Comparison of ENCODE assay signal across 18 cellular contexts in the genomic region with DNA sequence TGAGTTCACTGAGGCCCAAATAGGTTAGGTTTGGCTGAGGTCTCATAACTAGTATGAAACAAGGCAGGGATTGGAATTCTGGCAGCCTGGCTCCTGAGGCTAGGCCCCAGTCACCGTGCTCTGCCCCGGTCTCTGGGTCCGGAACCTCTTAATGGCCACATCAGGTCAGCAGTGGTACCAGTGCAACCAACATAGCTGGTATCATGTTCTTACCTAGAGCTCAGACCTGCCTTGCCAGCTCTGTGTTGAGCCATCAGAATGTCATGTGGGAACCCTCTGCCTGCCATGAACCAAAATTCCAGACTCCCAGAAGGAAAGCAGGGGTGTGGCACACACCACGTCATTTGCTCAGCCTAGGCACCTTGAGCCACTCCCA. TPM values are rescaled to one million over a fixed set of nuclear protein-coding genes. Genes with fewer than 3 reads are reported as not detected.
DNase-seq lines count a peak whose midpoint lies in the region; ATAC-seq and TF ChIP-seq lines count a peak whose summit lies in the region.
"Had no signal": no experiment of that assay in that cellular context is flagged by ENCODE, and none has a peak within 500 bp of the region (broad histone marks: within the 10 kb centered on the region; RNA-seq: fewer than 3 reads in every experiment).

No MANE protein-coding gene starts in this region.

- H3K4me3 Mint-ChIP-seq in nephron progenitor cell, result peak overlapping the region; percentile 92
- H3K4me3 Mint-ChIP-seq: dendritic cell treated with granulocyte-macrophage colony-stimulating factor and Interleukin-4, amounts not matched to agents 40 ng/mL and 50 ng/mL, for 4 days had no signal

- H4K20me1 ChIP-seq in BLaER1 treated with 17β-estradiol and CSF1 and Interleukin-3, amounts not matched to agents 10 nM and 100 nM, result peaks cover 0 to 55% (median 37%) of the 10 kb centered on the region in 11 experiments; a peak in 17 of 22 replicates
- no peaks in the 10 kb centered on the region for H4K20me1 ChIP-seq in mammary epithelial cell (ENCODE audit: insufficient read depth, low read length)

- CTCF ChIA-PET in mammary epithelial cell (lab: Charles Lee; ENCODE audit: low non-redundant PET), result interaction anchor here (0.6 kb wide), 1 partner anchor 26 kb away, joined by 3 read pairs; no protein-coding TSS in a partner anchor

- H3K4me2 ChIP-seq in BLaER1 treated with 17β-estradiol and CSF1 and Interleukin-3, amounts not matched to agents 10 nM and 100 nM, result peak overlapping the region in 9 of 11 experiments; percentile 92 to 98 (median 96); a peak in 7 of 22 replicates
- H3K4me2 ChIP-seq in mammary epithelial cell (ENCODE audit: insufficient read depth, low read depth, low read length), result peak overlapping the region; percentile 98

- TF ChIP-seq CTCF in mammary epithelial cell (conservative IDR thresholded peaks at IDR 0.05 in 1 of 2, IDR thresholded peaks at IDR 0.05 in 1 of 2; ENCODE audit: extremely low read depth in 1 of 2, insufficient read depth in 1 of 2, low read depth in 1 of 2, low read length in 2 of 2), result no peak
- no peak for TF ChIP-seq CTCF in nephron progenitor cell (IDR thresholded peaks at IDR 0.05)

- H3K9me3 Mint-ChIP-seq in nephron progenitor cell, result peaks cover 16% of the 10 kb centered on the region

- peaks cover 10% of the 10 kb centered on the region for H3K36me3 Mint-ChIP-seq in nephron progenitor cell (ENCODE audit: low read depth)

- WGBS in mammary epithelial cell (ENCODE audit: low coverage, missing lambda C conversion rate), result 0% methylated on average over 1 of the region's 4 CpGs

- H3K79me2 ChIP-seq in mammary epithelial cell (ENCODE audit: insufficient read depth, low read length), result peaks cover 46% of the 10 kb centered on the region

- H3K9me3 ChIP-seq in BLaER1 treated with 17β-estradiol and CSF1 and Interleukin-3, amounts not matched to agents 10 nM and 100 nM (replicated peaks in 1 of 11), result peaks cover 9 to 20% (median 17%) of the 10 kb centered on the region in 11 experiments
- no peaks in the 10 kb centered on the region for H3K9me3 ChIP-seq in mammary epithelial cell (replicated peaks; ENCODE audit: insufficient read depth, low read length)
- H3K9me3 ChIP-seq: prostate gland had no signal

- dilution Hi-C loops in mammary epithelial cell (cut with HindIII; ENCODE audit: low sequenced_read_pairs), result loop anchor here (5.0 kb wide), 1 partner anchor 35 kb away; no protein-coding TSS in a partner anchor

- in situ Hi-C loops in mammary epithelial cell (cut with MboI; ENCODE audit: low sequenced_read_pairs in 2 of 2), result no loop called here

- H3K4me1 Mint-ChIP-seq in nephron progenitor cell, result peaks cover 41% of the 10 kb centered on the region

- BruUV-seq in mammary epithelial cell (replicated peaks; lab: Mats Ljungman, UMichigan), result TSS peak; percentile 15

- H2AFZ ChIP-seq in mammary epithelial cell (ENCODE audit: low read depth, low read length), result peak overlapping the region; percentile 19

- intact Hi-C loops in mammary epithelial cell (cut with micrococcal nuclease), result loop anchor here (2.0 kb wide), 1 partner anchor 92 kb away; no protein-coding TSS in a partner anchor

- peaks cover 2% of the 10 kb centered on the region for H3K27me3 Mint-ChIP-seq in nephron progenitor cell (ENCODE audit: low read depth, poor library complexity)

- H3K4me1 ChIP-seq in BLaER1 treated with 17β-estradiol and CSF1 and Interleukin-3, amounts not matched to agents 10 nM and 100 nM, result peaks cover 32 to 59% (median 48%) of the 10 kb centered on the region in 10 experiments
- H3K4me1 ChIP-seq in mammary epithelial cell (ENCODE audit: insufficient read depth, low read length), result peaks cover 32% of the 10 kb centered on the region

- DNase-seq in D341Med (ENCODE audit: low spot score), result peak; percentile 3
- DNase-seq in mammary epithelial cell, result peak; percentile 20
- DNase-seq in nephron progenitor cell, result no peak
- no peak for DNase-seq in NCI-H510A treated with DMSO at 0.1 percent for 48 hours (lab: John Stamatoyannopoulos, UW)
- no peak for DNase-seq in RPMI8226
- DNase-seq: activated CD4-positive, alpha-beta T cell treated with anti-CD3 and anti-CD28 coated beads, Interleukin-2, amount 50 U/mL, for 4 hours; DMS79 treated with DMSO at 0.1 percent for 48 hours; hypothalamus; NCI-H146; SIG-M5; substantia nigra had no signal

- H3K27ac ChIP-seq in BLaER1 treated with 17β-estradiol and CSF1 and Interleukin-3, amounts not matched to agents 10 nM and 100 nM, result no peak overlapping the region
- peak overlapping the region; percentile 62 for H3K27ac ChIP-seq in mammary epithelial cell (ENCODE audit: insufficient read depth, low read depth, low read length)
- H3K27ac ChIP-seq: prostate gland had no signal

- H3K27me3 ChIP-seq in BLaER1 treated with 17β-estradiol and CSF1 and Interleukin-3, amounts not matched to agents 10 nM and 100 nM, result no peaks in the 10 kb centered on the region
- H3K27me3 ChIP-seq in mammary epithelial cell (ENCODE audit: insufficient read depth, low read length), result no peaks in the 10 kb centered on the region

- no peak overlapping the region for H3K27ac Mint-ChIP-seq in nephron progenitor cell
- H3K27ac Mint-ChIP-seq: activated T-helper 1 cell treated with anti-CD3 and anti-CD28 coated beads, Interleukin-12 subunit alpha, Interleukin-12 subunit beta, Interleukin-2, Interleukin-4 antibody, amounts not matched to agents 30 ng/mL and 10 ng/mL and 1 ng/mL, durations not matched to agents 14 hours and 24 hours and 36 hours; dendritic cell treated with granulocyte-macrophage colony-stimulating factor and Interleukin-4, amounts not matched to agents 40 ng/mL and 50 ng/mL, for 4 days had no signal

- H3K4me3 ChIP-seq in BLaER1 treated with 17β-estradiol and CSF1 and Interleukin-3, amounts not matched to agents 10 nM and 100 nM, result no peak overlapping the region
- peak overlapping the region in 1 of 3 experiments; percentile 14 for H3K4me3 ChIP-seq in mammary epithelial cell (replicated peaks in 1 of 3; ENCODE audit: insufficient read depth in 1 of 3, low read depth in 2 of 3, low read length in 3 of 3)
- H3K4me3 ChIP-seq: prostate gland had no signal

- H3K9ac ChIP-seq in BLaER1 treated with 17β-estradiol and CSF1 and Interleukin-3, amounts not matched to agents 10 nM and 100 nM, result no peak overlapping the region; a peak in 1 of 22 replicates
- H3K9ac ChIP-seq in mammary epithelial cell (ENCODE audit: insufficient read depth, low read length), result peak overlapping the region; percentile 24

- ATAC-seq in HG02763 (IDR thresholded peaks at IDR 0.05; ENCODE audit: unreplicated experiment), result no peak
- ATAC-seq in GM21723 (IDR thresholded peaks at IDR 0.05; ENCODE audit: unreplicated experiment), result no peak

- H3K36me3 ChIP-seq in BLaER1 treated with 17β-estradiol and CSF1 and Interleukin-3, amounts not matched to agents 10 nM and 100 nM, result peaks cover 15 to 40% (median 31%) of the 10 kb centered on the region in 11 experiments
- peaks cover 5% of the 10 kb centered on the region for H3K36me3 ChIP-seq in mammary epithelial cell (ENCODE audit: insufficient read depth, low read length)
- H3K36me3 ChIP-seq: prostate gland had no signal

RNA-seq across cellular contexts. Expression of a gene that starts 56.5 kb away (rescaled TPM):
- 1 to 10 TPM in 1 of 2 donors, under 1 TPM in 1; 0.17 to 4.0 TPM for total RNA-seq in mammary epithelial cell
- polyA plus RNA-seq in mammary epithelial cell, result 0.28 TPM
- not detected for polyA minus RNA-seq in mammary epithelial cell
- total RNA-seq: LHCN-M2 had no signal

Comparison
In these comparisons a context has a peak if more than half of its experiments do, and no peak if none do; other contexts are left out.
1. DNase-seq: peak in D341Med (single experiment) and mammary epithelial cell (single experiment); none in nephron progenitor cell (single experiment), NCI-H510A treated with DMSO at 0.1 percent for 48 hours (single experiment) and RPMI8226 (single experiment).